1 cellular context compared by ENCODE assay signal in the genomic region with DNA sequence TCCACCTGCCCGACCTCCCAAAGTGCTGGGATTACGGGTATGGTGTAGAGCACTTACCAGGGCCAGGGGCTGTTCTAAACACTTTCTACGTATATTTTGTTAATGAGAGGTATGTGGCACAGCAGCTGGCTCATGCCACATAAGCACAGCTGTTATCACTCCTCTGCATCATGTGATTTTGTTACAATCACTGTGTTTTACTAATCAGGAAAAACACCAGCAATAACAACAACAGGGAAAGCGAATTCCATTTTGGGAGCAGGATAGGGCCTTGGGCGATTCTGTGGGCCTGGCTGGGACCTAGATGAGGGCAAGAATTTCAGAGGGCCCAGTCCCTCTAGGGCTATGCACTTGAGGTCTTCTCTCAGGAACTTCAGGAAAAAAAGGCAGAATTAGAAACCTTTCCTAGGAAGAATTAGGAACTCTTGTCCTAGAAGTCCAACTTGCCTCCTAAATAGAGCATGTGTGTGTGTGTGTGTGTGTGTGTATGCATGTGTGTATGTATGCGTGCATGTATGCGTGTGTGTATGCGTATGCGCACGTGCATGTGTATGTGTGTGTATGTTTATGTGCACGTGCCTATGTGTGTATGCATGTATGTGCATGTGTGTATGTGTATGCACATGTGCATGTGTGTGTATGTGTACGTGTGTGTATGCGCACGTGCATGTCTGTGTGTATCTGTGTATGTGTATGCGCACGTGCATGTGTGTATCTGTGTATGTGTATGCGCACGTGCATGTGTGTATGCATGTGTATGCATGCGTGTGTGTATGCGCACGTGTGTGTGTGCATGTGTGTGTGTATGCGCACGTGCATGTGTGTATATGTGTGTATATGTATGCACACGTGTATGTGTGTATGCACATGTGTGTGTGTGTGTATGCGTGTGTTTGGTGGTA.
TF ChIP-seq lines count a peak whose summit lies in the region.

No MANE protein-coding gene starts in this region.

TF ChIP-seq in A549, 52 proteins besides CTCF, POLR2A, EP300 and RAD21 (continued from another document):
- TF ChIP-seq, protein P1, sequence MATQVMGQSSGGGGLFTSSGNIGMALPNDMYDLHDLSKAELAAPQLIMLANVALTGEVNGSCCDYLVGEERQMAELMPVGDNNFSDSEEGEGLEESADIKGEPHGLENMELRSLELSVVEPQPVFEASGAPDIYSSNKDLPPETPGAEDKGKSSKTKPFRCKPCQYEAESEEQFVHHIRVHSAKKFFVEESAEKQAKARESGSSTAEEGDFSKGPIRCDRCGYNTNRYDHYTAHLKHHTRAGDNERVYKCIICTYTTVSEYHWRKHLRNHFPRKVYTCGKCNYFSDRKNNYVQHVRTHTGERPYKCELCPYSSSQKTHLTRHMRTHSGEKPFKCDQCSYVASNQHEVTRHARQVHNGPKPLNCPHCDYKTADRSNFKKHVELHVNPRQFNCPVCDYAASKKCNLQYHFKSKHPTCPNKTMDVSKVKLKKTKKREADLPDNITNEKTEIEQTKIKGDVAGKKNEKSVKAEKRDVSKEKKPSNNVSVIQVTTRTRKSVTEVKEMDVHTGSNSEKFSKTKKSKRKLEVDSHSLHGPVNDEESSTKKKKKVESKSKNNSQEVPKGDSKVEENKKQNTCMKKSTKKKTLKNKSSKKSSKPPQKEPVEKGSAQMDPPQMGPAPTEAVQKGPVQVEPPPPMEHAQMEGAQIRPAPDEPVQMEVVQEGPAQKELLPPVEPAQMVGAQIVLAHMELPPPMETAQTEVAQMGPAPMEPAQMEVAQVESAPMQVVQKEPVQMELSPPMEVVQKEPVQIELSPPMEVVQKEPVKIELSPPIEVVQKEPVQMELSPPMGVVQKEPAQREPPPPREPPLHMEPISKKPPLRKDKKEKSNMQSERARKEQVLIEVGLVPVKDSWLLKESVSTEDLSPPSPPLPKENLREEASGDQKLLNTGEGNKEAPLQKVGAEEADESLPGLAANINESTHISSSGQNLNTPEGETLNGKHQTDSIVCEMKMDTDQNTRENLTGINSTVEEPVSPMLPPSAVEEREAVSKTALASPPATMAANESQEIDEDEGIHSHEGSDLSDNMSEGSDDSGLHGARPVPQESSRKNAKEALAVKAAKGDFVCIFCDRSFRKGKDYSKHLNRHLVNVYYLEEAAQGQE (IDR thresholded peaks at IDR 0.05), result no peak
- TF ChIP-seq TP53 (CRISPR knock-in tag; IDR thresholded peaks at IDR 0.05) (no peak), RFX5 (IDR thresholded peaks at IDR 0.05) (no peak), SREBF2 (IDR thresholded peaks at IDR 0.05) (no peak), NFE2L2 (conservative IDR thresholded peaks at IDR 0.05; ENCODE audit: low read length) (no peak), MAZ (IDR thresholded peaks at IDR 0.05; ENCODE audit: borderline replicate concordance, low read depth, low read length) (no peak), RCOR1 (IDR thresholded peaks at IDR 0.05; ENCODE audit: low read depth, low read length) (no peak), SMC3 (IDR thresholded peaks at IDR 0.05) (no peak), TFCP2L1 (CRISPR knock-in tag; IDR thresholded peaks at IDR 0.05) (no peak), HDAC2 (IDR thresholded peaks at IDR 0.05) (no peak), ZC3H11A (IDR thresholded peaks at IDR 0.05) (no peak), CHD4 (IDR thresholded peaks at IDR 0.05; ENCODE audit: borderline replicate concordance) (no peak), MAX (IDR thresholded peaks at IDR 0.05) (no peak), GATA3 (IDR thresholded peaks at IDR 0.05; ENCODE audit: borderline replicate concordance) (no peak), HOXA7 (CRISPR knock-in tag; IDR thresholded peaks at IDR 0.05) (no peak)
- TF ChIP-seq, protein P2, sequence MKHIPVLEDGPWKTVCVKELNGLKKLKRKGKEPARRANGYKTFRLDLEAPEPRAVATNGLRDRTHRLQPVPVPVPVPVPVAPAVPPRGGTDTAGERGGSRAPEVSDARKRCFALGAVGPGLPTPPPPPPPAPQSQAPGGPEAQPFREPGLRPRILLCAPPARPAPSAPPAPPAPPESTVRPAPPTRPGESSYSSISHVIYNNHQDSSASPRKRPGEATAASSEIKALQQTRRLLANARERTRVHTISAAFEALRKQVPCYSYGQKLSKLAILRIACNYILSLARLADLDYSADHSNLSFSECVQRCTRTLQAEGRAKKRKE (CRISPR knock-in tag; IDR thresholded peaks at IDR 0.05; ENCODE audit: low read depth), result no peak
